In the genomic region with DNA sequence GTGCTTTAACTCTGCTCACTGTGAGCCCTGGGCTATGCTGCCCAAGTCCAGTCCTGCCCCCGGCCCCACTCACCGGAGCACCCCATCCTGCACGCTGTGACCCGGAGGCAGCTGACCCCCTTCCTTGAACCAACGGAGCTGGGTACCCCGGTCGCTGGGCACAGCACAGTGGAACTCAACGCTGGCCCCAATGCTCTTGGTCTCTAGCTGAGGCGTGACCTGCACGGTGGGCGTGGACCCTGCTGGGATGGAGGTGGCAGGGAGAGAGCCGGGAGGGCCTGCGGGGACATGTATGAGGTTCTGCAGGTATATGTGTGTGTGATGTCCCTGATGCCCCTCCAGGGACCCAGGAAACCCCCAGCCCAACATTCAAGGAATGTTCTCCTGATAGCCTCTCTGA, we compare ENCODE assay signal across 24 cellular contexts. TPM values are rescaled to one million over a fixed set of nuclear protein-coding genes. Genes with fewer than 3 reads are reported as not detected.
"Had no signal": no experiment of that assay in that cellular context is flagged by ENCODE, and none has a peak within 500 bp of the region (broad histone marks: within the 10 kb centered on the region; RNA-seq: fewer than 3 reads in every experiment).

No MANE protein-coding gene starts in this region.

- H3K4me1 ChIP-seq: SJCRH30 had no signal

- ATAC-seq: SK-N-SH treated with all-trans-retinoic acid at 6 μM for 48 hours had no signal

- H3K4me3 ChIP-seq: SJCRH30 had no signal

- H3K4me3 Mint-ChIP-seq: IgD-negative memory B cell had no signal

- H3K27me3 Mint-ChIP-seq: IgD-negative memory B cell had no signal

- H3K27ac ChIP-seq: HL-60, SJCRH30 had no signal

- DNase-seq: KBM-7, MV-4-11, NCI-H1048, NCI-H1105, NCI-H1417, NCI-H1436 treated with DMSO at 0.1 percent for 48 hours, NCI-H1694, NCI-H187 treated with DMSO at 0.1 percent for 48 hours, NCI-H2029 treated with DMSO at 0.1 percent for 48 hours, NCI-H2171 treated with DMSO at 0.1 percent for 48 hours, NCI-H2227 treated with DMSO at 0.1 percent for 48 hours, NCI-H446, NCI-H510A, NCI-H524 treated with DMSO at 0.1 percent for 48 hours, NCI-H69, NCI-H774, RPMI8226, SHP77 treated with DMSO at 0.1 percent for 48 hours, SJCRH30 had no signal

- H3K27ac Mint-ChIP-seq: IgD-negative memory B cell had no signal

- H3K27me3 ChIP-seq: SJCRH30 had no signal

RNA-seq across cellular contexts. Expression of a gene that starts 24.7 kb away (rescaled TPM):
- total RNA-seq: LHCN-M2, MCF 10A had no signal
